In the genomic region with DNA sequence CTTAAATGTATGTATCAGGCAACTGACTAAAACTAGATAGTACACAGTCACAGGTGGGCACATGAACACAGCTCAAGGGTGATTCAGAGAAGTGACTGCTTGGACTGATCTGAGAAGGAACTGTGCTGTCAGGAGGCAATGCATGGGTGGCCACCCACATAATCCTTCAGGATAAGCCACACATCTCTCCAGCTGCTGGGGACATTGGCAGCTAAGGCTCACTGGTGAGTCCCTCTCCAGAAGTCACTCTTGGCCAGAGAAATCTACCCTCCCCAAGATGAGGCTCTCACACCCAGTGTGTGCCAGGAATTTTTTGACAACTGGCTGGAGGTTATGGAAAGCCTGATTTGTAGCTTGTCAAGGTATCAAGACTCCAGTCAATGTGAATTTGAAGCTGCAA, we compare ENCODE assay signal across 11 cellular contexts.
"Had no signal": no experiment of that assay in that cellular context is flagged by ENCODE, and none has a peak within 500 bp of the region (broad histone marks: within the 10 kb centered on the region; RNA-seq: fewer than 3 reads in every experiment).

No MANE protein-coding gene starts in this region.

- H3K27ac Mint-ChIP-seq: GM23338, H9, HFFc6 had no signal

- H3K4me3 ChIP-seq: GM23248, GM23338, HAP-1 had no signal

- ATAC-seq: GM23338, HCT116 had no signal

- H3K36me3 ChIP-seq: HAP-1 had no signal

- FAIRE-seq: H1, H54 had no signal

- H2AFZ ChIP-seq: GM23248, GM23338 had no signal

- H3K27ac ChIP-seq: GM23248 had no signal

- H3K9ac ChIP-seq: GM23248 had no signal

- H3K4me3 Mint-ChIP-seq: GM23338, H9, HFFc6 had no signal

- H3K4me1 Mint-ChIP-seq: GM23338 had no signal

- DNase-seq: GM23248, GOT3, H7, H9, HCEC 1CT, HFFc6 had no signal

- H3K4me2 ChIP-seq: GM23338 had no signal
